Comparison of ENCODE assay signal across 8 cellular contexts in genomic region chr6:11093591-11094410, GRCh38. TPM values are rescaled to one million over a fixed set of nuclear protein-coding genes. Genes with fewer than 3 reads are reported as not detected.
DNase-seq lines count a peak whose midpoint lies in the region; ATAC-seq and TF ChIP-seq lines count a peak whose summit lies in the region.

SMIM13 (plus strand) TSS chr6:11093834; CDS start chr6:11094314, 480 bp downstream.

- H3K27me3 ChIP-seq in psoas muscle (ENCODE audit: insufficient read depth in 3 of 3, low read length in 2 of 3), result no peaks in the 10 kb centered on the region
- no peaks in the 10 kb centered on the region for H3K27me3 ChIP-seq in uterus

- H3K9me3 ChIP-seq in psoas muscle (no peaks in the 10 kb centered on the region), uterus (no peaks in the 10 kb centered on the region)

- H3K4me3 ChIP-seq in psoas muscle (peak within 1 kb of the TSS; percentile 88), uterus (peak within 1 kb of the TSS; percentile 96 to 100)

- intact Hi-C loops in left ventricle myocardium superior (cut with micrococcal nuclease) (no loop called here), psoas muscle (cut with DNase I) (no loop called here), uterus (cut with DNase I; ENCODE audit: low total_unique reads) (no loop called here)

- peak; percentile 76 for TF ChIP-seq CTCF in psoas muscle (IDR thresholded peaks at IDR 0.05)
- peak; percentile 29 to 70 (median 59) for TF ChIP-seq CTCF in uterus (IDR thresholded peaks at IDR 0.05)

- H3K4me1 ChIP-seq in psoas muscle, result peaks cover 18% of the 10 kb centered on the region
- H3K4me1 ChIP-seq in uterus, result no peaks in the 10 kb centered on the region

- WGBS in psoas muscle, 3 donors, result 0 to 1% (median 0%) methylated on average over 60 to 94 of the region's 94 CpGs

- H3K27ac ChIP-seq in angular gyrus (ENCODE audit: low read depth, low read length), result peak within 1 kb of the TSS; percentile 87
- peak within 1 kb of the TSS; percentile 92 for H3K27ac ChIP-seq in psoas muscle
- H3K27ac ChIP-seq in uterus, result peak within 1 kb of the TSS; percentile 99 to 100

- H3K36me3 ChIP-seq in psoas muscle (ENCODE audit: insufficient read depth in 1 of 2, low read depth in 1 of 2) (peaks cover 0 to 5% of the 10 kb centered on the region in 2 donors), uterus (no peaks in the 10 kb centered on the region)

- peak; percentile 81 to 93 for DNase-seq in NCI-H187 (lab: John Stamatoyannopoulos, UW)
- peak; percentile 83 to 97 (median 92) for DNase-seq in T-helper 2 cell
- DNase-seq in left ventricle myocardium superior, result peak; percentile 98
- DNase-seq in psoas muscle, result peak; percentile 98 to 99
- peak; percentile 97 to 98 for DNase-seq in uterus

- peak; percentile 70 to 85 for TF ChIP-seq POLR2A in uterus (IDR thresholded peaks at IDR 0.05)

- peak; percentile 80 for ATAC-seq in GM18499 (IDR thresholded peaks at IDR 0.05; ENCODE audit: insufficient read depth, unreplicated experiment)
- ATAC-seq in HG02943 (IDR thresholded peaks at IDR 0.05; ENCODE audit: low read depth, unreplicated experiment), result peak; percentile 86
- peak; percentile 99 for ATAC-seq in left ventricle myocardium superior
- ATAC-seq in psoas muscle, result peak; percentile 99

RNA-seq across cellular contexts. Expression of gene SMIM13, which starts in this region (rescaled TPM):
- total RNA-seq in left ventricle myocardium superior, result 13.1 TPM
- 10 to 100 TPM in 3 of 4 donors, 1 to 10 TPM in 1; 10.0 to 16.6 (median 11.8) TPM for total RNA-seq in psoas muscle
- polyA plus RNA-seq in psoas muscle, result 10 to 100 TPM in 1 of 3 donors, 1 to 10 TPM in 2; 5.6 to 19.1 (median 7.6) TPM
- total RNA-seq in uterus, result 10 to 100 TPM in 2 of 4 donors, 1 to 10 TPM in 2; 4.4 to 25.2 (median 11.4) TPM

Comparison
In these comparisons a context has a peak if more than half of its experiments do, and no peak if none do; other contexts are left out.
1. Peak in every context shown above with its lines: DNase-seq, ATAC-seq, H3K4me3 ChIP-seq and H3K27ac ChIP-seq.